ENCODE assay signal across 9 cellular contexts in the genomic region with DNA sequence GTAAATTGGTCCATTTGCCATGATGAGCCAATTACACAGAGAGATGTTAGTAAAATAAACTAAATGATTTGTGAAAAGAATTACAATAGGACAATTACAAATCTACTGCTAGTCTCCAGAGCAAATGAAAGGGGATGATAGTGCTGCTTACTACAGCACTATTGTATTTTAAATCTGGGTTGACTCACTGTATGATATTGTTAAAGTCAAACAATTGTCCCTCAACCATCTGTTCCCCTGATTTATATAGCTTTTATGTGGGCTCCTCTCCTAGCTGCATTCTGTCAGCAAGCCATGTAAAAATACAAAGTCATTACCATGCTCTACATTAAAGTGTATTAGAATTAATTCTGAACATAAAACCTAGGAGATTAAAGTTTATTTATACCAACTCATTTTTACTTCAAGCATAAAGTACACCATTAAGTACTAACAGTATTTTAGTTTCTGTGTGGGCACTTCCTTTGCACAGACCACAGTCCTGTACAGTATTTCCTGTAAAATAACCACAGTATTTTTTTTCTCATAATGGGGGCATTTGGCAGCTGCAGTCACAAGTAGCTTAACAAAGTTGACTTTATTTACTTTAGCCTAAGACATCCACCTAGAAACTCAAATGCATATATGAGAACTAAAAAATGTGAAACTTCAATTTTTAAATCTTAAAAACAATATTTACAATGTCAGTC.
DNase-seq lines count a peak whose midpoint lies in the region; ATAC-seq and TF ChIP-seq lines count a peak whose summit lies in the region.
"Had no signal": no experiment of that assay in that cellular context is flagged by ENCODE, and none has a peak within 500 bp of the region (broad histone marks: within the 10 kb centered on the region; RNA-seq: fewer than 3 reads in every experiment).

No MANE protein-coding gene starts in this region.

- H2BK12ac ChIP-seq in mesenchymal stem cell (ENCODE audit: low read length in 2 of 2): no peak overlapping the region

- H3K9ac ChIP-seq in mesenchymal stem cell (ENCODE audit: low read length): no peak overlapping the region

- H3K36me3 Mint-ChIP-seq in T-cell: no peaks in the 10 kb centered on the region

- H3K36me3 ChIP-seq in mesenchymal stem cell (ENCODE audit: control insufficient read depth in 1 of 2, insufficient read depth in 2 of 2, low read depth in 1 of 2, low read length in 2 of 2) (no peaks in the 10 kb centered on the region), thyroid gland (no peaks in the 10 kb centered on the region), left lung (no peaks in the 10 kb centered on the region)

- ATAC-seq in T-cell (replicated peaks in 1 of 4): peak; percentile 52 to 91 (median 80)
- no peak for ATAC-seq in left lung
- ATAC-seq: body of pancreas had no signal

- no peaks in the 10 kb centered on the region for H3K9me3 Mint-ChIP-seq in T-cell

- no peak overlapping the region for H2BK120ac ChIP-seq in mesenchymal stem cell (ENCODE audit: low read depth, low read length)

- H3K18ac ChIP-seq in mesenchymal stem cell (ENCODE audit: low read depth in 1 of 2, low read length in 2 of 2): no peak overlapping the region

- H2BK5ac ChIP-seq in mesenchymal stem cell (ENCODE audit: low read depth, low read length, poor library complexity, severe bottlenecking): no peak overlapping the region

- TF ChIP-seq POLR2A in thyroid gland (IDR thresholded peaks at IDR 0.05): no peak

- intact Hi-C loops in thyroid gland (cut with DNase I): no loop called here
- intact Hi-C loops in left lung (cut with DNase I): no loop called here

- no peaks in the 10 kb centered on the region for H3K79me1 ChIP-seq in mesenchymal stem cell (replicated peaks; ENCODE audit: low read length, poor library complexity, severe bottlenecking)

- no peak overlapping the region for H3K4ac ChIP-seq in mesenchymal stem cell (ENCODE audit: low read depth in 1 of 2, low read length in 2 of 2)

- no peak overlapping the region for H3K4me3 ChIP-seq in mesenchymal stem cell (ENCODE audit: insufficient read depth in 1 of 2, low read depth in 1 of 2, low read length in 2 of 2)
- H3K4me3 ChIP-seq in foreskin fibroblast (ENCODE audit: low read depth in 1 of 2, low read length in 2 of 2): no peak overlapping the region
- no peak overlapping the region for H3K4me3 ChIP-seq in thyroid gland (replicated peaks in 1 of 3)
- H3K4me3 ChIP-seq in left lung: no peak overlapping the region
- H3K4me3 ChIP-seq: body of pancreas had no signal

- H3K23ac ChIP-seq in mesenchymal stem cell (ENCODE audit: low read length in 2 of 2): no peak overlapping the region

- H2AFZ ChIP-seq in mesenchymal stem cell (ENCODE audit: low read depth, low read length): no peak overlapping the region

- H4K8ac ChIP-seq in mesenchymal stem cell (ENCODE audit: low read length): no peak overlapping the region

- POLR2A ChIA-PET in T-cell (lab: Charles Lee): no interaction called here

- no peaks in the 10 kb centered on the region for H3K27me3 Mint-ChIP-seq in T-cell

- CTCF ChIA-PET in T-cell (lab: Charles Lee): interaction anchor here (0.5 to 1.0 kb wide), 5 partner anchors 16 to 140 kb away, joined by 3 to 11 read pairs (median 4); no protein-coding TSS in a partner anchor

- H2BK15ac ChIP-seq in mesenchymal stem cell (ENCODE audit: low read depth, poor library complexity, severe bottlenecking): no peak overlapping the region

- H3K9me3 ChIP-seq in mesenchymal stem cell (ENCODE audit: control insufficient read depth, low read length) (no peaks in the 10 kb centered on the region), thyroid gland (no peaks in the 10 kb centered on the region), left lung (no peaks in the 10 kb centered on the region)
- H3K9me3 ChIP-seq: body of pancreas had no signal

- H3K4me2 ChIP-seq in mesenchymal stem cell (ENCODE audit: low read length, poor library complexity, severe bottlenecking): no peak overlapping the region

- no peaks in the 10 kb centered on the region for H3K4me1 ChIP-seq in mesenchymal stem cell (ENCODE audit: control insufficient read depth, insufficient read depth, low read depth, low read length)
- peaks cover 14 to 26% of the 10 kb centered on the region in 2 donors for H3K4me1 ChIP-seq in thyroid gland
- peaks cover 0 to 18% of the 10 kb centered on the region in 2 donors for H3K4me1 ChIP-seq in left lung
- H3K4me1 ChIP-seq: body of pancreas had no signal

- TF ChIP-seq CTCF in foreskin fibroblast (IDR thresholded peaks at IDR 0.05; ENCODE audit: low read depth, low read length) (no peak), thyroid gland (IDR thresholded peaks at IDR 0.05) (no peak), left lung (IDR thresholded peaks at IDR 0.05) (no peak)

- peak; percentile 66 for DNase-seq in GF-D8 (lab: John Stamatoyannopoulos, UW)
- DNase-seq in HT1080 (ENCODE audit: low read depth): peak; percentile 82
- no peak for DNase-seq in T-cell
- DNase-seq in mesenchymal stem cell: peak; percentile 21
- no peak for DNase-seq in foreskin fibroblast
- DNase-seq in thyroid gland: no peak
- no peak for DNase-seq in left lung
- no peak for DNase-seq in activated naive CD4-positive, alpha-beta T cell treated with anti-CD3 and anti-CD28 coated beads, Interleukin-2, amount 50 U/mL, for 16 hours
- DNase-seq: body of pancreas had no signal

- no peak overlapping the region for H2AK5ac ChIP-seq in mesenchymal stem cell (ENCODE audit: low read length, severe bottlenecking)

- H3K27ac ChIP-seq in mesenchymal stem cell (ENCODE audit: low read length, poor library complexity, severe bottlenecking) (no peak overlapping the region), thyroid gland (peak overlapping the region in 1 of 3 donors; percentile 15), left lung (peak overlapping the region in 1 of 2 donors; percentile 55)
- H3K27ac ChIP-seq: body of pancreas had no signal

- H3K4me3 Mint-ChIP-seq in T-cell: peak overlapping the region in 2 of 3 donors; percentile 24 to 28

- no peak overlapping the region for H3K14ac ChIP-seq in mesenchymal stem cell (ENCODE audit: low read length in 2 of 2)

- no peaks in the 10 kb centered on the region for H3K27me3 ChIP-seq in mesenchymal stem cell (ENCODE audit: control insufficient read depth in 1 of 2, insufficient read depth in 1 of 2, low read length in 2 of 2)
- H3K27me3 ChIP-seq in thyroid gland: no peaks in the 10 kb centered on the region
- H3K27me3 ChIP-seq in left lung: no peaks in the 10 kb centered on the region
- H3K27me3 ChIP-seq: body of pancreas had no signal

- H3K27ac Mint-ChIP-seq in T-cell: peak overlapping the region; percentile 80 to 84

- H4K91ac ChIP-seq in mesenchymal stem cell (ENCODE audit: low read length): no peak overlapping the region

- H3K4me1 Mint-ChIP-seq in T-cell: peaks cover 45 to 58% (median 46%) of the 10 kb centered on the region in 3 donors

Comparison
In these comparisons a context has a peak if more than half of its experiments do, and no peak if none do; other contexts are left out.
1. DNase-seq: peak in GF-D8 (single experiment), HT1080 (single experiment) and mesenchymal stem cell (single experiment); none in T-cell (0 of 34), foreskin fibroblast (0 of 2), thyroid gland (0 of 2), left lung (0 of 2) and activated naive CD4-positive, alpha-beta T cell treated with anti-CD3 and anti-CD28 coated beads, Interleukin-2, amount 50 U/mL, for 16 hours (single experiment).